ENCODE assay signal across 1 cellular context in the genomic region with DNA sequence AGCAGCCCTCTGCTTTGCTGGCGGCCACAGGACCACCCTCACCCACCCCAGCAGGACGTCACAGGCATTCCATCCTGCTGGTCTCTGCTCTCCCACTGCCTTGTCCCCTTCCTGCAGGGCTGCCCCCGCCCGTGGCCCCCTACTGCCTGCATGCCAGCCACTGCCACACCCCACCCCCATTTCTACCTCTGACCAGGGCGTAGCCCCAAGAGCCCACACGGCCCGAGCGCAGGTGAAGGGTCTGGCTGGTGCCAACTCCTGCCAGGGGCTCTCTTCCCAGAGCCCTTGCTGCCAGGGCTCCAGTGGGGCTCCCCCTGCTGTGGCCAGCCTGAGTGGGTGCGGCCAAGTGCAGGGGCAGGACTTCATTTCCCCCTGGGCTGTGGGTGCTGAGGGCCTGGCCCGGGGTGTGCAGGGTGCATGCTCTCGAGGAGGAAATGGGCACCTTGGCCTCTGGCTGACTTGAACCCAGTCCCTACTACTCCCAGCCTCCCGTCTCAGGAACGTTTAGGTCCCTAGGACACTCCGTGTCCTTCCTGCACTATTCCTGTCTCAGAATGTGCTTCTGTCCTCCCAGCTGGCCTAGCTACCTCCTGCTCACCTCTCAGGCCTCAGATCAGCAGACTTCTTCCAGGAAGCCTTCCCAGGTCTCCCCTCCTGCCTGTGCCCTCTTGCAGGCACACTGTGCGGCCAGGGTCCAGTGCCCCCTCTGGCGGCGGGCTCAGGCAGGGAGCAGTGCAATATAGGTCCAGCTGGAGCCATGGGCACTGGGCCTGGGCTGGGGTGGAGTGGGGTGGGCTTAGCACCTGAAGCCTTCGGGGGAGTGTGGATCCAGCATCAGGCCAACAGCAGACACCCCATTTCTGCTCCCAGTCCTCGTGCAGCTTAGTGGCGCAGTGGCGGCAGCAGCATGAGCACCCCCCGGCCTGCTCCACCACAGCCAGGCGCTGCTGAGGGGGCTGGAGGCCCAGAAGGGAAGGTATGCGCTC.
TF ChIP-seq lines count a peak whose summit lies in the region.

No MANE protein-coding gene starts in this region.

TF ChIP-seq in HepG2, 621 proteins besides CTCF, POLR2A, EP300 and RAD21 (continued from another document and continues in another):
- no peak for TF ChIP-seq SMARCE1 (IDR thresholded peaks at IDR 0.05; ENCODE audit: borderline replicate concordance)
- TF ChIP-seq, protein P1, sequence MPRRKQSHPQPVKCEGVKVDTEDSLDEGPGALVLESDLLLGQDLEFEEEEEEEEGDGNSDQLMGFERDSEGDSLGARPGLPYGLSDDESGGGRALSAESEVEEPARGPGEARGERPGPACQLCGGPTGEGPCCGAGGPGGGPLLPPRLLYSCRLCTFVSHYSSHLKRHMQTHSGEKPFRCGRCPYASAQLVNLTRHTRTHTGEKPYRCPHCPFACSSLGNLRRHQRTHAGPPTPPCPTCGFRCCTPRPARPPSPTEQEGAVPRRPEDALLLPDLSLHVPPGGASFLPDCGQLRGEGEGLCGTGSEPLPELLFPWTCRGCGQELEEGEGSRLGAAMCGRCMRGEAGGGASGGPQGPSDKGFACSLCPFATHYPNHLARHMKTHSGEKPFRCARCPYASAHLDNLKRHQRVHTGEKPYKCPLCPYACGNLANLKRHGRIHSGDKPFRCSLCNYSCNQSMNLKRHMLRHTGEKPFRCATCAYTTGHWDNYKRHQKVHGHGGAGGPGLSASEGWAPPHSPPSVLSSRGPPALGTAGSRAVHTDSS (CRISPR knock-in tag; conservative IDR thresholded peaks at IDR 0.05), result no peak
- peak; percentile 92 for TF ChIP-seq ZKSCAN1 (IDR thresholded peaks at IDR 0.05; ENCODE audit: low read length)
- no peak for TF ChIP-seq SALL2 (CRISPR knock-in tag; IDR thresholded peaks at IDR 0.05)
- TF ChIP-seq, protein P2, sequence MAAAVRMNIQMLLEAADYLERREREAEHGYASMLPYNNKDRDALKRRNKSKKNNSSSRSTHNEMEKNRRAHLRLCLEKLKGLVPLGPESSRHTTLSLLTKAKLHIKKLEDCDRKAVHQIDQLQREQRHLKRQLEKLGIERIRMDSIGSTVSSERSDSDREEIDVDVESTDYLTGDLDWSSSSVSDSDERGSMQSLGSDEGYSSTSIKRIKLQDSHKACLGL (CRISPR knock-in tag; IDR thresholded peaks at IDR 0.05), result no peak
- no peak for TF ChIP-seq RFX5 (IDR thresholded peaks at IDR 0.05; ENCODE audit: low read depth, low read length)
- TF ChIP-seq, protein P3, sequence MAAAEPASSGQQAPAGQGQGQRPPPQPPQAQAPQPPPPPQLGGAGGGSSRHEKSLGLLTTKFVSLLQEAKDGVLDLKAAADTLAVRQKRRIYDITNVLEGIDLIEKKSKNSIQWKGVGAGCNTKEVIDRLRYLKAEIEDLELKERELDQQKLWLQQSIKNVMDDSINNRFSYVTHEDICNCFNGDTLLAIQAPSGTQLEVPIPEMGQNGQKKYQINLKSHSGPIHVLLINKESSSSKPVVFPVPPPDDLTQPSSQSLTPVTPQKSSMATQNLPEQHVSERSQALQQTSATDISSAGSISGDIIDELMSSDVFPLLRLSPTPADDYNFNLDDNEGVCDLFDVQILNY (CRISPR knock-in tag; conservative IDR thresholded peaks at IDR 0.05), result no peak
- no peak for TF ChIP-seq HCFC1 (IDR thresholded peaks at IDR 0.05; ENCODE audit: low read depth, low read length)
- TF ChIP-seq, protein P4, sequence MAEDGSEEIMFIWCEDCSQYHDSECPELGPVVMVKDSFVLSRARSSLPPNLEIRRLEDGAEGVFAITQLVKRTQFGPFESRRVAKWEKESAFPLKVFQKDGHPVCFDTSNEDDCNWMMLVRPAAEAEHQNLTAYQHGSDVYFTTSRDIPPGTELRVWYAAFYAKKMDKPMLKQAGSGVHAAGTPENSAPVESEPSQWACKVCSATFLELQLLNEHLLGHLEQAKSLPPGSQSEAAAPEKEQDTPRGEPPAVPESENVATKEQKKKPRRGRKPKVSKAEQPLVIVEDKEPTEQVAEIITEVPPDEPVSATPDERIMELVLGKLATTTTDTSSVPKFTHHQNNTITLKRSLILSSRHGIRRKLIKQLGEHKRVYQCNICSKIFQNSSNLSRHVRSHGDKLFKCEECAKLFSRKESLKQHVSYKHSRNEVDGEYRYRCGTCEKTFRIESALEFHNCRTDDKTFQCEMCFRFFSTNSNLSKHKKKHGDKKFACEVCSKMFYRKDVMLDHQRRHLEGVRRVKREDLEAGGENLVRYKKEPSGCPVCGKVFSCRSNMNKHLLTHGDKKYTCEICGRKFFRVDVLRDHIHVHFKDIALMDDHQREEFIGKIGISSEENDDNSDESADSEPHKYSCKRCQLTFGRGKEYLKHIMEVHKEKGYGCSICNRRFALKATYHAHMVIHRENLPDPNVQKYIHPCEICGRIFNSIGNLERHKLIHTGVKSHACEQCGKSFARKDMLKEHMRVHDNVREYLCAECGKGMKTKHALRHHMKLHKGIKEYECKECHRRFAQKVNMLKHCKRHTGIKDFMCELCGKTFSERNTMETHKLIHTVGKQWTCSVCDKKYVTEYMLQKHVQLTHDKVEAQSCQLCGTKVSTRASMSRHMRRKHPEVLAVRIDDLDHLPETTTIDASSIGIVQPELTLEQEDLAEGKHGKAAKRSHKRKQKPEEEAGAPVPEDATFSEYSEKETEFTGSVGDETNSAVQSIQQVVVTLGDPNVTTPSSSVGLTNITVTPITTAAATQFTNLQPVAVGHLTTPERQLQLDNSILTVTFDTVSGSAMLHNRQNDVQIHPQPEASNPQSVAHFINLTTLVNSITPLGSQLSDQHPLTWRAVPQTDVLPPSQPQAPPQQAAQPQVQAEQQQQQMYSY (CRISPR knock-in tag; IDR thresholded peaks at IDR 0.05), result no peak
- no peak for TF ChIP-seq ARNTL (CRISPR knock-in tag; IDR thresholded peaks at IDR 0.05)
- no peak for TF ChIP-seq CHD4 (IDR thresholded peaks at IDR 0.05; ENCODE audit: borderline replicate concordance, low read length)
- TF ChIP-seq ZNF333 (CRISPR knock-in tag; IDR thresholded peaks at IDR 0.05; ENCODE audit: borderline replicate concordance), result no peak
- no peak for TF ChIP-seq NFRKB (IDR thresholded peaks at IDR 0.05)
- no peak for TF ChIP-seq ZNF121 (CRISPR knock-in tag; IDR thresholded peaks at IDR 0.05)
- TF ChIP-seq ZFY (CRISPR knock-in tag; IDR thresholded peaks at IDR 0.05), result no peak
- TF ChIP-seq KAT8 (CRISPR knock-in tag; IDR thresholded peaks at IDR 0.05), result no peak
- TF ChIP-seq, protein P5, sequence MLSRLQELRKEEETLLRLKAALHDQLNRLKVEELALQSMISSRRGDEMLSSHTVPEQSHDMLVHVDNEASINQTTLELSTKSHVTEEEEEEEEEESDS (CRISPR knock-in tag; IDR thresholded peaks at IDR 0.05; ENCODE audit: borderline replicate concordance), result no peak
- TF ChIP-seq ZBTB38 (CRISPR knock-in tag; IDR thresholded peaks at IDR 0.05), result no peak
- 0 out of 2 replicates have a peak, but pooled peaks have one; percentile 41 for TF ChIP-seq ZBTB20 (CRISPR knock-in tag; IDR thresholded peaks at IDR 0.05; ENCODE audit: borderline replicate concordance, low read depth)
- TF ChIP-seq SCMH1 (CRISPR knock-in tag; IDR thresholded peaks at IDR 0.05; ENCODE audit: borderline replicate concordance), result no peak
- no peak for TF ChIP-seq KAT7 (CRISPR knock-in tag; IDR thresholded peaks at IDR 0.05; ENCODE audit: borderline replicate concordance)
- no peak for TF ChIP-seq U2AF1 (optimal IDR thresholded peaks at IDR 0.05; ENCODE audit: low read depth, low read length)
- no peak for TF ChIP-seq ARID2 (CRISPR knock-in tag; IDR thresholded peaks at IDR 0.05; ENCODE audit: borderline replicate concordance)
- TF ChIP-seq, protein P6, sequence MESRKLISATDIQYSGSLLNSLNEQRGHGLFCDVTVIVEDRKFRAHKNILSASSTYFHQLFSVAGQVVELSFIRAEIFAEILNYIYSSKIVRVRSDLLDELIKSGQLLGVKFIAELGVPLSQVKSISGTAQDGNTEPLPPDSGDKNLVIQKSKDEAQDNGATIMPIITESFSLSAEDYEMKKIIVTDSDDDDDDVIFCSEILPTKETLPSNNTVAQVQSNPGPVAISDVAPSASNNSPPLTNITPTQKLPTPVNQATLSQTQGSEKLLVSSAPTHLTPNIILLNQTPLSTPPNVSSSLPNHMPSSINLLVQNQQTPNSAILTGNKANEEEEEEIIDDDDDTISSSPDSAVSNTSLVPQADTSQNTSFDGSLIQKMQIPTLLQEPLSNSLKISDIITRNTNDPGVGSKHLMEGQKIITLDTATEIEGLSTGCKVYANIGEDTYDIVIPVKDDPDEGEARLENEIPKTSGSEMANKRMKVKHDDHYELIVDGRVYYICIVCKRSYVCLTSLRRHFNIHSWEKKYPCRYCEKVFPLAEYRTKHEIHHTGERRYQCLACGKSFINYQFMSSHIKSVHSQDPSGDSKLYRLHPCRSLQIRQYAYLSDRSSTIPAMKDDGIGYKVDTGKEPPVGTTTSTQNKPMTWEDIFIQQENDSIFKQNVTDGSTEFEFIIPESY (CRISPR knock-in tag; IDR thresholded peaks at IDR 0.05), result peak; percentile 87; the same call in 1 of the 2 replicates
- TF ChIP-seq SNAPC2 (CRISPR knock-in tag; IDR thresholded peaks at IDR 0.05), result no peak
- no peak for TF ChIP-seq MAFF (IDR thresholded peaks at IDR 0.05; ENCODE audit: low read depth, low read length)
- TF ChIP-seq, protein P7, sequence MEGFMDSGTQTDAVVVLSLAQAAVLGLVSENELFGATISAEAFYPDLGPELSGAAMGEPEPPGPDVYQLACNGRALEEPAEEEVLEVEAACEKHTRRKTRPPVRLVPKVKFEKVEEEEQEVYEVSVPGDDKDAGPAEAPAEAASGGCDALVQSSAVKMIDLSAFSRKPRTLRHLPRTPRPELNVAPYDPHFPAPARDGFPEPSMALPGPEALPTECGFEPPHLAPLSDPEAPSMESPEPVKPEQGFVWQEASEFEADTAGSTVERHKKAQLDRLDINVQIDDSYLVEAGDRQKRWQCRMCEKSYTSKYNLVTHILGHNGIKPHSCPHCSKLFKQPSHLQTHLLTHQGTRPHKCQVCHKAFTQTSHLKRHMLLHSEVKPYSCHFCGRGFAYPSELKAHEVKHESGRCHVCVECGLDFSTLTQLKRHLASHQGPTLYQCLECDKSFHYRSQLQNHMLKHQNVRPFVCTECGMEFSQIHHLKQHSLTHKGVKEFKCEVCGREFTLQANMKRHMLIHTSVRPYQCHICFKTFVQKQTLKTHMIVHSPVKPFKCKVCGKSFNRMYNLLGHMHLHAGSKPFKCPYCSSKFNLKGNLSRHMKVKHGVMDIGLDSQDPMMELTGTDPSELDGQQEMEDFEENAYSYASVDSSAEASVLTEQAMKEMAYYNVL (CRISPR knock-in tag; IDR thresholded peaks at IDR 0.05; ENCODE audit: borderline replicate concordance), result no peak
- TF ChIP-seq ZNF282 (IDR thresholded peaks at IDR 0.05; ENCODE audit: partially characterized antibody), result no peak
- TF ChIP-seq SIX1 (CRISPR knock-in tag; IDR thresholded peaks at IDR 0.05; ENCODE audit: borderline replicate concordance), result no peak
- TF ChIP-seq ZFP36 (IDR thresholded peaks at IDR 0.05; ENCODE audit: borderline replicate concordance, low read depth, low read length, partially characterized antibody), result peak; percentile 41
- TF ChIP-seq, protein P8, sequence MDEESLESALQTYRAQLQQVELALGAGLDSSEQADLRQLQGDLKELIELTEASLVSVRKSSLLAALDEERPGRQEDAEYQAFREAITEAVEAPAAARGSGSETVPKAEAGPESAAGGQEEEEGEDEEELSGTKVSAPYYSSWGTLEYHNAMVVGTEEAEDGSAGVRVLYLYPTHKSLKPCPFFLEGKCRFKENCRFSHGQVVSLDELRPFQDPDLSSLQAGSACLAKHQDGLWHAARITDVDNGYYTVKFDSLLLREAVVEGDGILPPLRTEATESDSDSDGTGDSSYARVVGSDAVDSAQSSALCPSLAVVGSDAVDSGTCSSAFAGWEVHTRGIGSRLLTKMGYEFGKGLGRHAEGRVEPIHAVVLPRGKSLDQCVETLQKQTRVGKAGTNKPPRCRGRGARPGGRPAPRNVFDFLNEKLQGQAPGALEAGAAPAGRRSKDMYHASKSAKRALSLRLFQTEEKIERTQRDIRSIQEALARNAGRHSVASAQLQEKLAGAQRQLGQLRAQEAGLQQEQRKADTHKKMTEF (CRISPR knock-in tag; IDR thresholded peaks at IDR 0.05), result no peak
- TF ChIP-seq CEBPG (CRISPR knock-in tag; IDR thresholded peaks at IDR 0.05), result no peak
- TF ChIP-seq, protein P9, sequence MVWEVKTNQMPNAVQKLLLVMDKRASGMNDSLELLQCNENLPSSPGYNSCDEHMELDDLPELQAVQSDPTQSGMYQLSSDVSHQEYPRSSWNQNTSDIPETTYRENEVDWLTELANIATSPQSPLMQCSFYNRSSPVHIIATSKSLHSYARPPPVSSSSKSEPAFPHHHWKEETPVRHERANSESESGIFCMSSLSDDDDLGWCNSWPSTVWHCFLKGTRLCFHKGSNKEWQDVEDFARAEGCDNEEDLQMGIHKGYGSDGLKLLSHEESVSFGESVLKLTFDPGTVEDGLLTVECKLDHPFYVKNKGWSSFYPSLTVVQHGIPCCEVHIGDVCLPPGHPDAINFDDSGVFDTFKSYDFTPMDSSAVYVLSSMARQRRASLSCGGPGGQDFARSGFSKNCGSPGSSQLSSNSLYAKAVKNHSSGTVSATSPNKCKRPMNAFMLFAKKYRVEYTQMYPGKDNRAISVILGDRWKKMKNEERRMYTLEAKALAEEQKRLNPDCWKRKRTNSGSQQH (CRISPR knock-in tag; IDR thresholded peaks at IDR 0.05; ENCODE audit: low read depth), result no peak
- no peak for TF ChIP-seq ETV5 (CRISPR knock-in tag; IDR thresholded peaks at IDR 0.05; ENCODE audit: borderline replicate concordance)
- TF ChIP-seq ZNF772 (CRISPR knock-in tag; IDR thresholded peaks at IDR 0.05), result peak; percentile 32; the same call in 1 of the 2 replicates
- TF ChIP-seq IRX3 (CRISPR knock-in tag; IDR thresholded peaks at IDR 0.05; ENCODE audit: borderline replicate concordance, low read depth), result no peak
- TF ChIP-seq, protein P10, sequence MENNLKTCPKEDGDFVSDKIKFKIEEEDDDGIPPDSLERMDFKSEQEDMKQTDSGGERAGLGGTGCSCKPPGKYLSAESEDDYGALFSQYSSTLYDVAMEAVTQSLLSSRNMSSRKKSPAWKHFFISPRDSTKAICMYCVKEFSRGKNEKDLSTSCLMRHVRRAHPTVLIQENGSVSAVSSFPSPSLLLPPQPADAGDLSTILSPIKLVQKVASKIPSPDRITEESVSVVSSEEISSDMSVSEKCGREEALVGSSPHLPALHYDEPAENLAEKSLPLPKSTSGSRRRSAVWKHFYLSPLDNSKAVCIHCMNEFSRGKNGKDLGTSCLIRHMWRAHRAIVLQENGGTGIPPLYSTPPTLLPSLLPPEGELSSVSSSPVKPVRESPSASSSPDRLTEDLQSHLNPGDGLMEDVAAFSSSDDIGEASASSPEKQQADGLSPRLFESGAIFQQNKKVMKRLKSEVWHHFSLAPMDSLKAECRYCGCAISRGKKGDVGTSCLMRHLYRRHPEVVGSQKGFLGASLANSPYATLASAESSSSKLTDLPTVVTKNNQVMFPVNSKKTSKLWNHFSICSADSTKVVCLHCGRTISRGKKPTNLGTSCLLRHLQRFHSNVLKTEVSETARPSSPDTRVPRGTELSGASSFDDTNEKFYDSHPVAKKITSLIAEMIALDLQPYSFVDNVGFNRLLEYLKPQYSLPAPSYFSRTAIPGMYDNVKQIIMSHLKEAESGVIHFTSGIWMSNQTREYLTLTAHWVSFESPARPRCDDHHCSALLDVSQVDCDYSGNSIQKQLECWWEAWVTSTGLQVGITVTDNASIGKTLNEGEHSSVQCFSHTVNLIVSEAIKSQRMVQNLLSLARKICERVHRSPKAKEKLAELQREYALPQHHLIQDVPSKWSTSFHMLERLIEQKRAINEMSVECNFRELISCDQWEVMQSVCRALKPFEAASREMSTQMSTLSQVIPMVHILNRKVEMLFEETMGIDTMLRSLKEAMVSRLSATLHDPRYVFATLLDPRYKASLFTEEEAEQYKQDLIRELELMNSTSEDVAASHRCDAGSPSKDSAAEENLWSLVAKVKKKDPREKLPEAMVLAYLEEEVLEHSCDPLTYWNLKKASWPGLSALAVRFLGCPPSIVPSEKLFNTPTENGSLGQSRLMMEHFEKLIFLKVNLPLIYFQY (CRISPR knock-in tag; IDR thresholded peaks at IDR 0.05; ENCODE audit: borderline replicate concordance), result no peak
- no peak for TF ChIP-seq MTF2 (CRISPR knock-in tag; IDR thresholded peaks at IDR 0.05; ENCODE audit: borderline replicate concordance)
- TF ChIP-seq ZNF224 (CRISPR knock-in tag; IDR thresholded peaks at IDR 0.05), result no peak
- TF ChIP-seq PLRG1 (conservative IDR thresholded peaks at IDR 0.05), result no peak
- TF ChIP-seq SRSF1 (optimal IDR thresholded peaks at IDR 0.05; ENCODE audit: low read depth, low read length), result no peak
